Comparison of ENCODE assay signal across 20 cellular contexts in the genomic region with DNA sequence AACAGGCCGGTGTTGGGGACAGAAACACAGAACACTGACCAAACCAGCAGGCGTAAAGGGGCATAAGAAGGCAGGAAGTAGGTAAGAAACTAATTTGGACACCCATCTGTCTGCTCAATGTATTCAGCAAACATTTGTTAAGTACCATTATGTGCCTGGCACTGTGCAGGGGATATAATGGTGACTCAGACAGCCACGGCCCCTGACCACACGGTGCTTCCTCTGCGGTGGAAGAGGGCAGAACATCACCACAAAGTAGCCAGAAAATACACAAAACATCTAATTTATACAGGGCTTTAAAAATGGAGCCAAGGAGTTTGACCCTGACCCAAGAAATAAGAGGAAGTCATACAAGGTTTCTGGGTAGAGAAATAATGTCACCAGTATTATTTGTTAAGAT. TPM values are rescaled to one million over a fixed set of nuclear protein-coding genes. Genes with fewer than 3 reads are reported as not detected.
DNase-seq lines count a peak whose midpoint lies in the region; ATAC-seq and TF ChIP-seq lines count a peak whose summit lies in the region.
"Had no signal": no experiment of that assay in that cellular context is flagged by ENCODE, and none has a peak within 500 bp of the region (broad histone marks: within the 10 kb centered on the region; RNA-seq: fewer than 3 reads in every experiment).

No MANE protein-coding gene starts in this region.

- no peaks in the 10 kb centered on the region for H3K27me3 ChIP-seq in right lobe of liver
- no peaks in the 10 kb centered on the region for H3K27me3 ChIP-seq in esophagus squamous epithelium
- no peaks in the 10 kb centered on the region for H3K27me3 ChIP-seq in dorsolateral prefrontal cortex
- H3K27me3 ChIP-seq: esophagus muscularis mucosa, sigmoid colon had no signal

- H3K4me3 ChIP-seq in right lobe of liver, result no peak overlapping the region
- H3K4me3 ChIP-seq in esophagus squamous epithelium, result no peak overlapping the region
- no peak overlapping the region for H3K4me3 ChIP-seq in dorsolateral prefrontal cortex
- H3K4me3 ChIP-seq: esophagus muscularis mucosa, left ventricle myocardium inferior, sigmoid colon had no signal

- peaks cover 24% of the 10 kb centered on the region for H3K4me1 Mint-ChIP-seq in activated T-helper 17 cell treated with anti-CD3 and anti-CD28 coated beads, Interleukin-2, amount 50 U/mL, for 72 hours
- peaks cover 9% of the 10 kb centered on the region for H3K4me1 Mint-ChIP-seq in glutamatergic neuron (ENCODE audit: low read depth, unreplicated experiment)

- H3K9me3 ChIP-seq in right lobe of liver (no peaks in the 10 kb centered on the region), esophagus squamous epithelium (no peaks in the 10 kb centered on the region)
- H3K9me3 ChIP-seq: esophagus muscularis mucosa, left ventricle myocardium inferior, sigmoid colon had no signal

- intact Hi-C loops in right lobe of liver (cut with DNase I), result no loop called here
- intact Hi-C loops in esophagus squamous epithelium (cut with DNase I), result no loop called here
- intact Hi-C loops in dorsolateral prefrontal cortex (cut with DNase I), result no loop called here

- H3K27ac ChIP-seq in right lobe of liver (no peak overlapping the region), esophagus squamous epithelium (no peak overlapping the region), dorsolateral prefrontal cortex (no peak overlapping the region)
- H3K27ac ChIP-seq: esophagus muscularis mucosa, left ventricle myocardium inferior, sigmoid colon, VCaP had no signal

- DNase-seq in EL (peak; percentile 50), M059J (ENCODE audit: low read depth) (peak; percentile 30), glutamatergic neuron (no peak), right lobe of liver (no peak), esophagus squamous epithelium (lab: John Stamatoyannopoulos, UW) (no peak), dorsolateral prefrontal cortex (no peak)
- DNase-seq: activated CD8-positive, alpha-beta T cell treated with anti-CD3 and anti-CD28 coated beads, Interleukin-2, amount 10 ng/mL, durations not matched to agents 7 days and 5 days; CD4-positive, CD25-positive, alpha-beta regulatory T cell; DMS53; left ventricle myocardium inferior; NCI-H1694 treated with DMSO at 0.1 percent for 48 hours; NCI-H226; RPMI8226; sigmoid colon had no signal

- H3K27ac Mint-ChIP-seq in activated T-helper 17 cell treated with anti-CD3 and anti-CD28 coated beads, Interleukin-2, amount 50 U/mL, for 72 hours, result peak overlapping the region; percentile 60
- peak overlapping the region; percentile 17 for H3K27ac Mint-ChIP-seq in glutamatergic neuron (ENCODE audit: unreplicated experiment)
- H3K27ac Mint-ChIP-seq: activated CD8-positive, alpha-beta T cell treated with anti-CD3 and anti-CD28 coated beads, Interleukin-2, amount 10 ng/mL, durations not matched to agents 7 days and 5 days; stimulated activated naive CD8-positive, alpha-beta T cell treated with anti-CD3 and anti-CD28 coated beads, Interleukin-15, Interleukin-2, amounts not matched to agents 100 ng/mL and 50 ng/mL, for 24 hours; type B pancreatic cell had no signal

- 80% methylated on average over 5 of the region's 5 CpGs for WGBS in right lobe of liver (ENCODE audit: insufficient coverage, low coverage, low lambda C conversion rate, missing lambda C conversion rate)
- 74 to 83% methylated on average over 5 of the region's 5 CpGs for WGBS in esophagus squamous epithelium, 2 donors

- no peaks in the 10 kb centered on the region for H3K27me3 Mint-ChIP-seq in activated T-helper 17 cell treated with anti-CD3 and anti-CD28 coated beads, Interleukin-2, amount 50 U/mL, for 72 hours
- no peaks in the 10 kb centered on the region for H3K27me3 Mint-ChIP-seq in glutamatergic neuron (ENCODE audit: unreplicated experiment)
- H3K27me3 Mint-ChIP-seq: CD4-positive, CD25-positive, alpha-beta regulatory T cell; stimulated activated naive CD8-positive, alpha-beta T cell treated with anti-CD3 and anti-CD28 coated beads, Interleukin-15, Interleukin-2, amounts not matched to agents 100 ng/mL and 50 ng/mL, for 24 hours; type B pancreatic cell had no signal

- H3K9me3 Mint-ChIP-seq in activated T-helper 17 cell treated with anti-CD3 and anti-CD28 coated beads, Interleukin-2, amount 50 U/mL, for 72 hours, result no peaks in the 10 kb centered on the region
- no peaks in the 10 kb centered on the region for H3K9me3 Mint-ChIP-seq in glutamatergic neuron (ENCODE audit: unreplicated experiment)
- H3K9me3 Mint-ChIP-seq: CD4-positive, CD25-positive, alpha-beta regulatory T cell; stimulated activated naive CD8-positive, alpha-beta T cell treated with anti-CD3 and anti-CD28 coated beads, Interleukin-15, Interleukin-2, amounts not matched to agents 100 ng/mL and 50 ng/mL, for 24 hours; type B pancreatic cell had no signal

- H3K4me1 ChIP-seq in right lobe of liver (no peaks in the 10 kb centered on the region), esophagus squamous epithelium (no peaks in the 10 kb centered on the region)

- TF ChIP-seq POLR2A in right lobe of liver (IDR thresholded peaks at IDR 0.05) (no peak), esophagus squamous epithelium (IDR thresholded peaks at IDR 0.05) (no peak)

- peaks cover 19% of the 10 kb centered on the region for H3K36me3 Mint-ChIP-seq in activated T-helper 17 cell treated with anti-CD3 and anti-CD28 coated beads, Interleukin-2, amount 50 U/mL, for 72 hours (ENCODE audit: low read depth)
- H3K36me3 Mint-ChIP-seq in glutamatergic neuron (ENCODE audit: unreplicated experiment), result no peaks in the 10 kb centered on the region

- ATAC-seq in activated T-helper 17 cell treated with anti-CD3 and anti-CD28 coated beads, Interleukin-2, amount 50 U/mL, for 72 hours (replicated peaks), result peak; percentile 55
- no peak for ATAC-seq in right lobe of liver
- no peak for ATAC-seq in HG02852 (IDR thresholded peaks at IDR 0.05; ENCODE audit: unreplicated experiment)
- ATAC-seq: activated CD8-positive, alpha-beta T cell treated with anti-CD3 and anti-CD28 coated beads, Interleukin-2, amount 10 ng/mL, durations not matched to agents 7 days and 5 days had no signal

- H3K36me3 ChIP-seq in right lobe of liver (no peaks in the 10 kb centered on the region), esophagus squamous epithelium (peaks cover 0 to 7% (median 0%) of the 10 kb centered on the region in 3 donors)
- H3K36me3 ChIP-seq: esophagus muscularis mucosa, left ventricle myocardium inferior, sigmoid colon had no signal

- TF ChIP-seq CTCF in glutamatergic neuron (IDR thresholded peaks at IDR 0.05; ENCODE audit: partially characterized antibody, unreplicated experiment) (no peak), right lobe of liver (IDR thresholded peaks at IDR 0.05) (no peak), esophagus squamous epithelium (IDR thresholded peaks at IDR 0.05) (no peak), dorsolateral prefrontal cortex (IDR thresholded peaks at IDR 0.05 in 54 of 56, conservative IDR thresholded peaks at IDR 0.05 in 2 of 56; ENCODE audit: low read depth in 1 of 56, partially characterized antibody in 56 of 56) (no peak)

- H3K4me3 Mint-ChIP-seq in activated T-helper 17 cell treated with anti-CD3 and anti-CD28 coated beads, Interleukin-2, amount 50 U/mL, for 72 hours, result no peak overlapping the region
- no peak overlapping the region for H3K4me3 Mint-ChIP-seq in glutamatergic neuron (ENCODE audit: unreplicated experiment)
- H3K4me3 Mint-ChIP-seq: activated CD8-positive, alpha-beta T cell treated with anti-CD3 and anti-CD28 coated beads, Interleukin-2, amount 10 ng/mL, durations not matched to agents 7 days and 5 days; CD4-positive, CD25-positive, alpha-beta regulatory T cell; stimulated activated naive CD8-positive, alpha-beta T cell treated with anti-CD3 and anti-CD28 coated beads, Interleukin-15, Interleukin-2, amounts not matched to agents 100 ng/mL and 50 ng/mL, for 24 hours; type B pancreatic cell had no signal

RNA-seq across cellular contexts. Expression of a gene that starts 12.9 kb away (rescaled TPM):
- 40.3 and 46.1 TPM in 2 replicates for total RNA-seq in M059J (2014; rRNA removed; shearing (Covaris generic))
- total RNA-seq in activated T-helper 17 cell treated with anti-CD3 and anti-CD28 coated beads, Interleukin-2, amount 50 U/mL, for 72 hours, result 10 to 100 TPM; 30.6 to 70.5 TPM
- total RNA-seq in glutamatergic neuron (ENCODE audit: unreplicated experiment) (74.1 TPM), right lobe of liver (10 to 100 TPM; 24.9 to 36.0 (median 28.6) TPM), esophagus squamous epithelium (10 to 100 TPM; 27.1 to 41.5 (median 34.7) TPM), dorsolateral prefrontal cortex (10 to 100 TPM; 42.4 to 78.3 (median 59.8) TPM)

Comparison
In these comparisons a context has a peak if more than half of its experiments do, and no peak if none do; other contexts are left out.
1. DNase-seq: peak in EL (single experiment) and M059J (single experiment); none in glutamatergic neuron (single experiment), right lobe of liver (0 of 3), esophagus squamous epithelium (single experiment) and dorsolateral prefrontal cortex (0 of 10).